In the genomic region with DNA sequence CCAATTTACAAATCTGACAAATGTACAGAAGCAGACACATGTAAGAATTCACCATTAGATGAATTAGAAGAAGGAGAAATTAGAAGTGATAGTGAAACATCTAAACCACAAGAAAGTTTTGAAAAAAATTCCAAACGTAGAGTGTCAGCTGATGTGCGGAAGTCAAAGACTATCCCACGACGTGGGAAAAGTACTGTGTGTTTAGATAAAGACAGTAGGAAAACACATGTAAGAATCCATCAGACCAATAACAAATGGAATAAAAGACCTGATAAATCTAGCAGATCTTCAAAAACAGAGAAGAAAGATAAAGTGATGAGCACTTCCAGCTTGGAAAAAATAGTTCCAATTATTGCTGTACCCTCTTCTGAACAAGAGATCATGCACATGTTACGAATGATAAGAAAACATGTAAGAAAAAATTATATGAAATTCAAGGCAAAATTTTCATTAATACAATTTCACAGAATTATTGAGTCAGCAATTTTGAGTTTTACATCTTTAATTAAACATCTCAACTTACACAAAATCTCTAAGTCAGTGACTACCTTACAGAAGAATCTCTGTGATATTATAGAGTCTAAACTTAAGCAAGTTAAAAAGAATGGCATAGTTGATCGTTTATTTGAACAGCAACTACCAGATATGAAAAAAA, we compare ENCODE assay signal across 36 cellular contexts. TPM values are rescaled to one million over a fixed set of nuclear protein-coding genes. Genes with fewer than 3 reads are reported as not detected.
"Had no signal": no experiment of that assay in that cellular context is flagged by ENCODE, and none has a peak within 500 bp of the region (broad histone marks: within the 10 kb centered on the region; RNA-seq: fewer than 3 reads in every experiment).

No MANE protein-coding gene starts in this region.

- ATAC-seq: natural killer cell; psoas muscle; right cardiac atrium; sciatic nerve; stimulated activated memory B cell treated with anti-CD40 and anti-IgM and Interleukin-4, amounts not matched to agents 10 μg/mL and 1 μg/mL and 100 μg/mL, for 72 hours had no signal

- DNase-seq: natural killer cell; occipital lobe; ovary; posterior cingulate gyrus; psoas muscle; spleen; stimulated activated CD4-positive, alpha-beta T cell treated with anti-CD3 and anti-CD28 coated beads, Interleukin-12 subunit alpha, Interleukin-12 subunit beta, amount 100 ng/mL, for 4 hours; stimulated activated CD4-positive, alpha-beta T cell treated with anti-CD3 and anti-CD28 coated beads, Interleukin-1b, Interleukin-23, amount 100 ng/mL, for 48 hours; stimulated activated CD4-positive, alpha-beta T cell treated with anti-CD3 and anti-CD28 coated beads, Interleukin-4, amount 100 ng/mL, for 1 hour; stimulated activated CD4-positive, alpha-beta T cell treated with anti-CD3 and anti-CD28 coated beads, Interleukin-4, amount 100 ng/mL, for 4 hours; stimulated activated CD8-positive, alpha-beta memory T cell treated with anti-CD3 and anti-CD28 coated beads, Interleukin-4, amount 100 ng/mL, for 48 hours; stimulated activated naive CD4-positive, alpha-beta T cell treated with Interleukin-2 at 50 U/mL for 16 hours; stomach; thyroid gland; trophoblast cell; upper lobe of left lung had no signal

- H3K27me3 ChIP-seq: neural progenitor cell, ovary, spleen, stomach, thyroid gland, tibial nerve, upper lobe of left lung, vagina had no signal

- H3K4me1 Mint-ChIP-seq: natural killer cell, nephron, neural progenitor cell had no signal

- H3K27ac ChIP-seq: neural progenitor cell, ovary, parathyroid adenoma, psoas muscle, skin epidermis, spleen, stomach, thoracic aorta, thyroid gland, tibial nerve, upper lobe of left lung, vagina had no signal

- H3K4me1 ChIP-seq: neural progenitor cell, parathyroid adenoma, psoas muscle, stomach, thyroid gland, tibial nerve, upper lobe of left lung, vagina had no signal

- H2AFZ ChIP-seq: neural progenitor cell, parathyroid adenoma had no signal

- H3K36me3 ChIP-seq: ovary had no signal

- H3K4me3 Mint-ChIP-seq: natural killer cell; nephron; neural progenitor cell; stimulated activated memory B cell treated with anti-CD40 and anti-IgM and Interleukin-4, amounts not matched to agents 10 μg/mL and 1 μg/mL and 100 μg/mL, for 72 hours; stimulated activated naive CD8-positive, alpha-beta T cell treated with anti-CD3 and anti-CD28 coated beads, Interleukin-15, Interleukin-2, amounts not matched to agents 100 ng/mL and 50 ng/mL, for 24 hours had no signal

- H3K9me3 Mint-ChIP-seq: natural killer cell; neural progenitor cell; stimulated activated memory B cell treated with anti-CD40 and anti-IgM and Interleukin-4, amounts not matched to agents 10 μg/mL and 1 μg/mL and 100 μg/mL, for 72 hours had no signal

- H3K4me2 ChIP-seq: neural progenitor cell, smooth muscle cell had no signal

- FAIRE-seq: urothelium cell line had no signal

- H3K79me2 ChIP-seq: parathyroid adenoma had no signal

- H3K9ac ChIP-seq: neural progenitor cell, parathyroid adenoma had no signal

- H3K4me3 ChIP-seq: neural progenitor cell, ovary, psoas muscle, skin epidermis, smooth muscle cell, spleen, stomach, thoracic aorta, thyroid gland, tibial nerve, upper lobe of left lung, vagina had no signal

- H3K27ac Mint-ChIP-seq: natural killer cell; nephron; neural progenitor cell; progenitor cell of endocrine pancreas; stimulated activated memory B cell treated with anti-CD40 and anti-IgM and Interleukin-4, amounts not matched to agents 10 μg/mL and 1 μg/mL and 100 μg/mL, for 72 hours; stimulated activated naive CD8-positive, alpha-beta T cell treated with anti-CD3 and anti-CD28 coated beads, Interleukin-15, Interleukin-2, amounts not matched to agents 100 ng/mL and 50 ng/mL, for 24 hours had no signal

- H3K27me3 Mint-ChIP-seq: progenitor cell of endocrine pancreas; stimulated activated memory B cell treated with anti-CD40 and anti-IgM and Interleukin-4, amounts not matched to agents 10 μg/mL and 1 μg/mL and 100 μg/mL, for 72 hours; stimulated activated naive CD8-positive, alpha-beta T cell treated with anti-CD3 and anti-CD28 coated beads, Interleukin-15, Interleukin-2, amounts not matched to agents 100 ng/mL and 50 ng/mL, for 24 hours had no signal

- H3K9me3 ChIP-seq: ovary, psoas muscle, spleen, stomach, thoracic aorta, thyroid gland, tibial nerve, upper lobe of left lung, vagina had no signal

RNA-seq across cellular contexts. Expression of a gene that starts 28.1 kb away (rescaled TPM):
- total RNA-seq: natural killer cell, occipital lobe, osteoblast, ovary, progenitor cell of endocrine pancreas, psoas muscle, renal cortical epithelial cell, right cardiac atrium, sciatic nerve, smooth muscle cell, spleen, stomach, subcutaneous adipose tissue, temporal lobe, thoracic aorta, thyroid gland, tibial nerve, upper lobe of left lung, ureter, vagina had no signal
- polyA plus RNA-seq: neural cell, ovary, psoas muscle, right cardiac atrium, smooth muscle cell, spleen, stomach had no signal
